8 cellular contexts compared by ENCODE assay signal in the genomic region with DNA sequence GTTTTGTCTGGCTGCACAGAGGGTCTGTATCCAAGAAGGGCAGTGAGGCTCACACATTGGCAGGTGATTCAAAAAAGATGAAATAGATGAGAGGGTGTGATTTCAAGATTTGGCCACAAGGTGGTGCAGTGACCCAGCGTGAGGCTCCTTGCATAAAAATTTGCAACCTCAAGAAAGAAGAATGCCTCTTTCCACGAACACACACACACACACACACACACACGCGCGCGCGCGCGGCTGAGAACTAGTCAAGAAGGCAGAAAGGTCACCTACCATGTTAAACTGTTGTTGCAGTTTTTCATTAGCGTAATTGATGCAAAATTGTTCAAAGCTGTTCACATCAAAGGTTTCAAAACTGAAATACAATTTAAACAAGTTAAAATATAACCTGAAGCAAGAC. TPM values are rescaled to one million over a fixed set of nuclear protein-coding genes. Genes with fewer than 3 reads are reported as not detected.
DNase-seq lines count a peak whose midpoint lies in the region; ATAC-seq and TF ChIP-seq lines count a peak whose summit lies in the region.

No MANE protein-coding gene starts in this region.

- no peaks in the 10 kb centered on the region for H3K36me3 Mint-ChIP-seq in CD8-positive, alpha-beta T cell
- H3K36me3 Mint-ChIP-seq in dendritic cell treated with granulocyte-macrophage colony-stimulating factor and Interleukin-4, amounts not matched to agents 40 ng/mL and 50 ng/mL, for 4 days (ENCODE audit: low read depth) = no peaks in the 10 kb centered on the region

- H3K4me1 Mint-ChIP-seq in CD8-positive, alpha-beta T cell (ENCODE audit: low read depth) = peaks cover 18% of the 10 kb centered on the region
- H3K4me1 Mint-ChIP-seq in dendritic cell treated with granulocyte-macrophage colony-stimulating factor and Interleukin-4, amounts not matched to agents 40 ng/mL and 50 ng/mL, for 4 days (ENCODE audit: low read depth) = peaks cover 33% of the 10 kb centered on the region

- POLR2A ChIA-PET in CD8-positive, alpha-beta T cell (lab: Charles Lee) = interaction anchor here (0.6 to 1.3 kb wide), 4 partner anchors 77 to 480 kb away, joined by 3 to 4 read pairs (median 4); partner anchors contain the start of gene ATOSA

- peaks cover 13% of the 10 kb centered on the region for H3K4me1 ChIP-seq in CD8-positive, alpha-beta T cell (ENCODE audit: insufficient read depth, low read length)
- H3K4me1 ChIP-seq in HAP-1 (peaks cover 11% of the 10 kb centered on the region), lung (ENCODE audit: control insufficient read depth in 2 of 2, insufficient read depth in 2 of 2, low read length in 2 of 2) (peaks cover 0 to 1% of the 10 kb centered on the region in 2 donors)

- in situ Hi-C loops in HAP-1 (cut with MboI; ENCODE audit: low sequenced_read_pairs) = loop anchor here (5.0 kb wide), 1 partner anchor 476 kb away; no protein-coding TSS in a partner anchor

- ATAC-seq in CD8-positive, alpha-beta T cell = peak; percentile 93
- ATAC-seq in lung (ENCODE audit: insufficient read depth, low FRiP score) = peak; percentile 66

- peak; percentile 51 to 83 (median 64) for DNase-seq in CD8-positive, alpha-beta T cell
- peak; percentile 48 to 80 for DNase-seq in HAP-1 (ENCODE audit: low spot score in 2 of 2)
- DNase-seq in NCI-H526 treated with DMSO at 0.1 percent for 48 hours (lab: John Stamatoyannopoulos, UW) = peak; percentile 63
- peak; percentile 67 to 80 for DNase-seq in activated CD4-positive, alpha-beta T cell treated with anti-CD3 and anti-CD28 coated beads, Interleukin-2, amount 50 U/mL, for 48 hours
- DNase-seq in lung (ENCODE audit: low spot score) = peak; percentile 68
- DNase-seq in stimulated activated CD8-positive, alpha-beta memory T cell treated with anti-CD3 and anti-CD28 coated beads, Interleukin-12 subunit alpha, Interleukin-12 subunit beta, amount 100 ng/mL, for 4 hours (ENCODE audit: low read depth) = peak; percentile 32
- no peak for DNase-seq in 8988T

- H3K36me3 ChIP-seq in CD8-positive, alpha-beta T cell (ENCODE audit: insufficient read depth, low read length) = no peaks in the 10 kb centered on the region
- H3K36me3 ChIP-seq in HAP-1 (replicated peaks) = no peaks in the 10 kb centered on the region
- no peaks in the 10 kb centered on the region for H3K36me3 ChIP-seq in lung (ENCODE audit: control insufficient read depth in 2 of 2, insufficient read depth in 2 of 2, low read length in 2 of 2)

- H3K27ac Mint-ChIP-seq in CD8-positive, alpha-beta T cell = no peak overlapping the region
- no peak overlapping the region for H3K27ac Mint-ChIP-seq in dendritic cell treated with granulocyte-macrophage colony-stimulating factor and Interleukin-4, amounts not matched to agents 40 ng/mL and 50 ng/mL, for 4 days

- 6 to 8% methylated on average over 10 of the region's 10 CpGs for WGBS in lung, 2 donors

- no peaks in the 10 kb centered on the region for H3K9me3 Mint-ChIP-seq in CD8-positive, alpha-beta T cell
- no peaks in the 10 kb centered on the region for H3K9me3 Mint-ChIP-seq in dendritic cell treated with granulocyte-macrophage colony-stimulating factor and Interleukin-4, amounts not matched to agents 40 ng/mL and 50 ng/mL, for 4 days

- CTCF ChIA-PET in CD8-positive, alpha-beta T cell (lab: Charles Lee) = interaction anchor here (0.7 to 8.1 kb wide), 27 partner anchors 10 to 1052 kb away, joined by 3 to 137 read pairs (median 5); partner anchors contain the start of gene MYO5A

- intact Hi-C loops in CD8-positive, alpha-beta T cell (cut with DNase I, micrococcal nuclease) = loop anchor here (1.0 to 10.0 kb wide), 8 partner anchors 75 to 479 kb away; no protein-coding TSS in a partner anchor
- intact Hi-C loops in dendritic cell treated with granulocyte-macrophage colony-stimulating factor and Interleukin-4, amounts not matched to agents 40 ng/mL and 50 ng/mL, for 4 days (cut with micrococcal nuclease) = loop anchor here (1.0 kb wide), 1 partner anchor 479 kb away; no protein-coding TSS in a partner anchor

- no peak overlapping the region for H3K27ac ChIP-seq in CD8-positive, alpha-beta T cell (ENCODE audit: low read depth, low read length)
- no peak overlapping the region for H3K27ac ChIP-seq in lung (ENCODE audit: low read depth in 1 of 2, low read length in 1 of 2)

- peak; percentile 65 for TF ChIP-seq CTCF in CD8-positive, alpha-beta T cell (IDR thresholded peaks at IDR 0.05)
- TF ChIP-seq CTCF in lung (IDR thresholded peaks at IDR 0.05; ENCODE audit: control extremely low read depth, extremely low read depth) = peak; percentile 88

- H3K9me3 ChIP-seq in CD8-positive, alpha-beta T cell (ENCODE audit: low read length) = no peaks in the 10 kb centered on the region
- H3K9me3 ChIP-seq in HAP-1 = no peaks in the 10 kb centered on the region
- no peaks in the 10 kb centered on the region for H3K9me3 ChIP-seq in lung (ENCODE audit: control insufficient read depth in 2 of 2, insufficient read depth in 1 of 2, low read length in 1 of 2)

- no peaks in the 10 kb centered on the region for H3K27me3 ChIP-seq in CD8-positive, alpha-beta T cell (ENCODE audit: insufficient read depth, low read length)
- H3K27me3 ChIP-seq in HAP-1 (ENCODE audit: low read depth) (no peaks in the 10 kb centered on the region), lung (ENCODE audit: control insufficient read depth, insufficient read depth) (no peaks in the 10 kb centered on the region)

- no peaks in the 10 kb centered on the region for H3K27me3 Mint-ChIP-seq in CD8-positive, alpha-beta T cell (ENCODE audit: low read depth)
- H3K27me3 Mint-ChIP-seq in dendritic cell treated with granulocyte-macrophage colony-stimulating factor and Interleukin-4, amounts not matched to agents 40 ng/mL and 50 ng/mL, for 4 days = no peaks in the 10 kb centered on the region

- no peak overlapping the region for H3K4me3 ChIP-seq in CD8-positive, alpha-beta T cell (ENCODE audit: low read depth, low read length)
- H3K4me3 ChIP-seq in HAP-1 (no peak overlapping the region), lung (no peak overlapping the region)

- peak overlapping the region; percentile 71 for H3K4me3 Mint-ChIP-seq in CD8-positive, alpha-beta T cell
- peak overlapping the region; percentile 8 for H3K4me3 Mint-ChIP-seq in dendritic cell treated with granulocyte-macrophage colony-stimulating factor and Interleukin-4, amounts not matched to agents 40 ng/mL and 50 ng/mL, for 4 days

RNA-seq across cellular contexts. Expression of gene MYO5C, which starts 39.2 kb away (rescaled TPM):
- under 1 TPM; 0.24 to 0.31 TPM for total RNA-seq in CD8-positive, alpha-beta T cell
- total RNA-seq in lung = 10 to 100 TPM; 64.5 to 70.1 TPM
- polyA plus RNA-seq in lung = 10 to 100 TPM; 11.1 to 15.5 TPM

Comparison
In these comparisons a context has a peak if more than half of its experiments do, and no peak if none do; other contexts are left out.
1. RNA of gene MYO5C, which starts 39.2 kb away (total RNA-seq): 64.5 to 70.1 TPM in lung; 0.24 to 0.31 TPM in CD8-positive, alpha-beta T cell; every median in the first group is over 10 times any median in the second.